ENCODE assay signal across 21 cellular contexts in the genomic region with DNA sequence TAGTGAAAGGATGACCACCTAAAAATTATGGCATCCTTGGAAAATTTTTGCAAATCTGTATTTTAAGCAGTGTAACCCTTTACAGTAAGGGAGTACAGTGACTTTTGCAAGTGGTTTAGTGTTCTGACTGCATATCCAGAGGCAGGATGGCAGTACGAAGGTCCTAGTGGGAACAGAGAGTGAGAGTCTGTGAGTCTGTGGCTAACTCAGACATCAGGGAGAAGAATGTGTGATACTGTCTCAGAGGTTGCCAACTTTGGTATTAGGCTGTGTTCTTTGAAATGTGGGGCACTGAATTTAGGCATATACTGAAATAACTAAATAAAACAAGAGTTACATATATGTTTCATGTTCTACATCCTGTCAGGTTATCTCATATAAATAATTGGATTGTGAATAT. TPM values are rescaled to one million over a fixed set of nuclear protein-coding genes. Genes with fewer than 3 reads are reported as not detected.
DNase-seq lines count a peak whose midpoint lies in the region; ATAC-seq and TF ChIP-seq lines count a peak whose summit lies in the region.
"Had no signal": no experiment of that assay in that cellular context is flagged by ENCODE, and none has a peak within 500 bp of the region (broad histone marks: within the 10 kb centered on the region; RNA-seq: fewer than 3 reads in every experiment).

No MANE protein-coding gene starts in this region.

- H3K23ac ChIP-seq in neuronal stem cell (ENCODE audit: low read depth, low read length, poor library complexity): no peak overlapping the region

- H3K18ac ChIP-seq in neuronal stem cell (ENCODE audit: low read length): no peak overlapping the region

- in situ Hi-C loops in GM13977 (cut with MboI; ENCODE audit: low pct_unique_long_range_greater_than_20kb, low sequenced_read_pairs, unreplicated experiment): no loop called here

- H3K27ac Mint-ChIP-seq in T-helper 17 cell: peak overlapping the region; percentile 32
- H3K27ac Mint-ChIP-seq: CD8-positive, alpha-beta T cell; GM23338; naive thymus-derived CD8-positive, alpha-beta T cell had no signal

- no peaks in the 10 kb centered on the region for H3K79me1 ChIP-seq in neuronal stem cell (ENCODE audit: low read depth, low read length)

- H3K27me3 ChIP-seq in neuronal stem cell (ENCODE audit: control insufficient read depth in 3 of 3, insufficient read depth in 3 of 3, low read depth in 1 of 3, low read length in 3 of 3): no peaks in the 10 kb centered on the region
- H3K27me3 ChIP-seq: adrenal gland, cardiac muscle cell, stomach, uterus had no signal

- H3K36me3 Mint-ChIP-seq in T-helper 17 cell (ENCODE audit: low read depth): peaks cover 3% of the 10 kb centered on the region

- no peak overlapping the region for H3K14ac ChIP-seq in neuronal stem cell (ENCODE audit: low read length)

- no peak overlapping the region for H3K4me2 ChIP-seq in neuronal stem cell (ENCODE audit: insufficient read depth, low read length, poor library complexity, severe bottlenecking)
- H3K4me2 ChIP-seq: GM23338 had no signal

- H3K4me3 Mint-ChIP-seq in T-helper 17 cell: no peak overlapping the region
- H3K4me3 Mint-ChIP-seq: CD8-positive, alpha-beta T cell; GM23338; naive thymus-derived CD8-positive, alpha-beta T cell had no signal

- no peak for TF ChIP-seq CTCF in GM13977 (IDR thresholded peaks at IDR 0.05; ENCODE audit: extremely low read depth, insufficient read depth, missing control alignments)

- no peak overlapping the region for H2BK12ac ChIP-seq in neuronal stem cell (ENCODE audit: low read length)

- H3K9me3 ChIP-seq in T-helper 17 cell (ENCODE audit: control insufficient read depth, low read length, poor library complexity, severe bottlenecking) (no peaks in the 10 kb centered on the region), neuronal stem cell (replicated peaks in 1 of 2; ENCODE audit: control insufficient read depth in 2 of 2, insufficient read depth in 1 of 2, low read depth in 1 of 2, low read length in 2 of 2) (no peaks in the 10 kb centered on the region)
- H3K9me3 ChIP-seq: adrenal gland, stomach, uterus had no signal

- no peak overlapping the region for H2BK5ac ChIP-seq in neuronal stem cell (ENCODE audit: low read length)

- H3K36me3 ChIP-seq in neuronal stem cell (replicated peaks in 1 of 2; ENCODE audit: control insufficient read depth in 2 of 2, insufficient read depth in 2 of 2, low read length in 2 of 2): peaks cover 0 to 23% of the 10 kb centered on the region in 2 donors
- H3K36me3 ChIP-seq: adrenal gland, uterus had no signal

- no peak overlapping the region for H4K91ac ChIP-seq in neuronal stem cell (ENCODE audit: low read depth, low read length, poor library complexity)

- H3K9ac ChIP-seq in neuronal stem cell (ENCODE audit: low read depth, low read length, poor library complexity): no peak overlapping the region

- no peak overlapping the region for H2BK15ac ChIP-seq in neuronal stem cell (ENCODE audit: low read length)

- H2AK5ac ChIP-seq in neuronal stem cell (ENCODE audit: low read depth, low read length): no peak overlapping the region

- H3K27ac ChIP-seq in neuronal stem cell (replicated peaks; ENCODE audit: low read length): no peak overlapping the region
- H3K27ac ChIP-seq: adrenal gland, cardiac muscle cell, stomach, uterus had no signal

- no CpG with 5 or more reads among the region's 1 CpG for WGBS in neuronal stem cell (ENCODE audit: extremely low coverage in 2 of 2, insufficient read length in 2 of 2, insufficient replicate concordance in 1 of 2), 2 donors

- peaks cover 0 to 2% of the 10 kb centered on the region in 2 donors for H3K4me1 ChIP-seq in neuronal stem cell (ENCODE audit: control insufficient read depth in 2 of 2, insufficient read depth in 1 of 2, low read depth in 1 of 2, low read length in 2 of 2)
- H3K4me1 ChIP-seq: uterus had no signal

- H4K8ac ChIP-seq in neuronal stem cell (ENCODE audit: low read depth, low read length): no peak overlapping the region

- DNase-seq in GM13977 (ENCODE audit: low spot score) (peak; percentile 12), T-helper 17 cell (no peak), neuronal stem cell (ENCODE audit: low spot score) (no peak), NCI-H82 (lab: John Stamatoyannopoulos, UW) (no peak)
- DNase-seq: activated CD8-positive, alpha-beta memory T cell treated with anti-CD3 and anti-CD28 coated beads for 24 hours; activated effector memory CD4-positive, alpha-beta T cell treated with Interleukin-2 at 50 U/mL for 16 hours; adrenal gland; CD8-positive, alpha-beta T cell; head of caudate nucleus; Kasumi-1; mammary epithelial cell; naive thymus-derived CD8-positive, alpha-beta T cell; NCI-H1105 treated with DMSO at 0.1 percent for 48 hours; stomach; uterus had no signal

- H3K4me1 Mint-ChIP-seq in T-helper 17 cell: peaks cover 13% of the 10 kb centered on the region
- H3K4me1 Mint-ChIP-seq: GM23338 had no signal

- H3K4ac ChIP-seq in neuronal stem cell (ENCODE audit: low read length): no peak overlapping the region

- H2BK120ac ChIP-seq in neuronal stem cell (ENCODE audit: low read depth, low read length): no peak overlapping the region

- peak; percentile 21 for ATAC-seq in GM21360 (IDR thresholded peaks at IDR 0.05; ENCODE audit: unreplicated experiment)
- peak; percentile 7 for ATAC-seq in HG02870 (IDR thresholded peaks at IDR 0.05; ENCODE audit: unreplicated experiment)
- no peak for ATAC-seq in T-helper 17 cell
- no peak for ATAC-seq in HG03139 (IDR thresholded peaks at IDR 0.05; ENCODE audit: unreplicated experiment)
- no peak for ATAC-seq in HG02840 (IDR thresholded peaks at IDR 0.05; ENCODE audit: low FRiP score, unreplicated experiment)
- ATAC-seq: CD8-positive, alpha-beta T cell; GM23338; naive thymus-derived CD8-positive, alpha-beta T cell had no signal

- no peaks in the 10 kb centered on the region for H3K27me3 Mint-ChIP-seq in T-helper 17 cell
- H3K27me3 Mint-ChIP-seq: naive thymus-derived CD8-positive, alpha-beta T cell had no signal

- no peak overlapping the region for H3K4me3 ChIP-seq in neuronal stem cell (ENCODE audit: low read length in 2 of 2)
- H3K4me3 ChIP-seq: adrenal gland, cardiac muscle cell, GM23338, stomach, uterus had no signal

- no peak overlapping the region for H2AFZ ChIP-seq in neuronal stem cell (ENCODE audit: low read length)
- H2AFZ ChIP-seq: GM23338 had no signal

RNA-seq across cellular contexts. Expression of gene PRKCI, which starts 25.7 kb away (rescaled TPM):
- total RNA-seq in T-helper 17 cell: 10 to 100 TPM; 18.0 to 18.7 TPM
- polyA plus RNA-seq in neuronal stem cell (2013, experiment 1 of 2): 43.8 TPM
- polyA plus RNA-seq in neuronal stem cell (2013, experiment 2 of 2): 46.3 TPM

Comparison
In these comparisons a context has a peak if more than half of its experiments do, and no peak if none do; other contexts are left out.
1. ATAC-seq: peak in GM21360 (single experiment) and HG02870 (single experiment); none in T-helper 17 cell (single experiment), HG03139 (single experiment) and HG02840 (single experiment).